In the genomic region with DNA sequence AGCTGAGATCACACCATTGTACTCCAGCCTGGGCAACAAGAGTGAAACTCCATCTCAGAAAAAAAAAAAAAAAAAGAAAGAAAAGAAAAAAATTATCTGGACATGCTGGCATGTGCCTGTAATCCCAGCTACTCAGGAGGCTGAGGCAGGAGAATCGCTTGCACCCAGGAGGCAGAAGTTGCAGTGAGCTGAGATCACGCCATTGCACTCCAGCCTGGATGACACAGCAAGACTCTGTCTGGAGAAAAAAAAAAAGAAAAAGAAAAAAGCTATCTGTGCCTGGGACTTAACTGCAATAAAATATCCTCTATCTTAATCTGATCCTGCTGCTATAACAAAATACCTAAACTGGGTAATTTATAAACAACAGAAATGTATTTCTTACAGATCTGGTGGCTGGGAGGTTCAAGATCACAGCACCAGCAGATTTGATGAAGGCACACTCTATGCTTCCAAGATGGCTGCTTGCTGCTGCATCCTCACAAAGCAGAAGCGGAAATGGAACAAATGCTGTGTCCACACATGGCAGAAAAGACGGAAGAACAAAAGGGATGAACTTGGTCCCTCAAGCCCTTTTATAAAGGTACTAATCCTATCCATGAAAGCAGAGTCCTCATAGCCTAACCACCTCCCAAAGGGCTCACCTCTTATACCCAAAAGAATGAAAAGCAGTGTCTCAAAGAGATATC, we compare ENCODE assay signal across 32 cellular contexts.
"Had no signal": no experiment of that assay in that cellular context is flagged by ENCODE, and none has a peak within 500 bp of the region (broad histone marks: within the 10 kb centered on the region; RNA-seq: fewer than 3 reads in every experiment).

No MANE protein-coding gene starts in this region.

- ATAC-seq: left cardiac atrium; left lobe of liver; lower lobe of right lung; natural killer cell; pancreas; right cardiac atrium; sciatic nerve; stimulated activated naive B cell treated with anti-CD40 and anti-IgM and Interleukin-4, amounts not matched to agents 10 μg/mL and 1 μg/mL and 100 μg/mL, for 72 hours; stimulated activated naive CD8-positive, alpha-beta T cell treated with anti-CD3 and anti-CD28 coated beads, Interleukin-15, Interleukin-2, amounts not matched to agents 100 U/mL and 50 U/mL, for 24 hours had no signal

- H3K36me3 Mint-ChIP-seq: natural killer cell; neural progenitor cell; stimulated activated naive B cell treated with anti-CD40 and anti-IgM and Interleukin-4, amounts not matched to agents 10 μg/mL and 1 μg/mL and 100 μg/mL, for 72 hours had no signal

- H3K27me3 Mint-ChIP-seq: naive B cell; stimulated activated naive B cell treated with anti-CD40 and anti-IgM and Interleukin-4, amounts not matched to agents 10 μg/mL and 1 μg/mL and 100 μg/mL, for 72 hours had no signal

- H3K27ac Mint-ChIP-seq: mesothelial cell of epicardium; naive B cell; natural killer cell; nephron progenitor cell; neural progenitor cell; stimulated activated naive B cell treated with anti-CD40 and anti-IgM and Interleukin-4, amounts not matched to agents 10 μg/mL and 1 μg/mL and 100 μg/mL, for 72 hours had no signal

- H3K27ac ChIP-seq: lower lobe of right lung, neural progenitor cell, pancreas, prostate gland, skin epidermis, stomach, testis, thyroid gland, transverse colon, upper lobe of left lung, vagina had no signal

- H3K4me3 ChIP-seq: lower lobe of right lung, neural progenitor cell, pancreas, prostate gland, skin epidermis, stomach, testis, thyroid gland, transverse colon, upper lobe of left lung, vagina had no signal

- DNase-seq: hippocampal formation; kidney glomerular epithelial cell; left cardiac atrium; lower lobe of right lung; mesendoderm; naive B cell; natural killer cell; nephron progenitor cell; nucleus accumbens; pancreas; posterior cingulate gyrus; retina; right cardiac atrium; stimulated activated CD4-positive, alpha-beta T cell treated with anti-CD3 and anti-CD28 coated beads, Interleukin-12 subunit alpha, Interleukin-12 subunit beta, amount 100 ng/mL, for 4 hours; stimulated activated CD4-positive, alpha-beta T cell treated with anti-CD3 and anti-CD28 coated beads, Interleukin-15, amount 100 ng/mL, for 24 hours; stimulated activated CD4-positive, alpha-beta T cell treated with anti-CD3 and anti-CD28 coated beads, Interleukin-2, amount 100 ng/mL, for 24 hours; stimulated activated CD4-positive, alpha-beta T cell treated with anti-CD3 and anti-CD28 coated beads, Interleukin-4, amount 100 ng/mL, for 1 hour; stimulated activated naive B cell treated with anti-CD40 and anti-IgM and Interleukin-4, amounts not matched to agents 10 μg/mL and 1 μg/mL and 100 μg/mL, for 72 hours; stimulated activated naive CD8-positive, alpha-beta T cell treated with anti-CD3 and anti-CD28 coated beads, Interleukin-15, Interleukin-2, amounts not matched to agents 100 U/mL and 50 U/mL, for 24 hours; stomach; testis; thyroid gland; transverse colon; upper lobe of left lung had no signal

- H3K4me1 ChIP-seq: lower lobe of right lung, pancreas, prostate gland, stomach, testis, thyroid gland, upper lobe of left lung, vagina had no signal

- H2AFZ ChIP-seq: neural progenitor cell had no signal

- H3K9ac ChIP-seq: neural progenitor cell had no signal

- H3K4me1 Mint-ChIP-seq: natural killer cell had no signal

- FAIRE-seq: keratinocyte, pancreas had no signal

- H3K4me2 ChIP-seq: neural progenitor cell had no signal

- H3K4me3 Mint-ChIP-seq: mesothelial cell of epicardium; naive B cell; natural killer cell; nephron progenitor cell; neural progenitor cell; stimulated activated naive B cell treated with anti-CD40 and anti-IgM and Interleukin-4, amounts not matched to agents 10 μg/mL and 1 μg/mL and 100 μg/mL, for 72 hours had no signal

- H3K36me3 ChIP-seq: lower lobe of right lung, neural progenitor cell, pancreas, prostate gland, stomach, thyroid gland, transverse colon, upper lobe of left lung, vagina had no signal

- H3K27me3 ChIP-seq: neural progenitor cell, pancreas, stomach, testis, thyroid gland, transverse colon, upper lobe of left lung, vagina had no signal

- H3K9me3 ChIP-seq: lower lobe of right lung, pancreas, prostate gland, testis, thyroid gland, upper lobe of left lung, vagina had no signal
